In the genomic region with DNA sequence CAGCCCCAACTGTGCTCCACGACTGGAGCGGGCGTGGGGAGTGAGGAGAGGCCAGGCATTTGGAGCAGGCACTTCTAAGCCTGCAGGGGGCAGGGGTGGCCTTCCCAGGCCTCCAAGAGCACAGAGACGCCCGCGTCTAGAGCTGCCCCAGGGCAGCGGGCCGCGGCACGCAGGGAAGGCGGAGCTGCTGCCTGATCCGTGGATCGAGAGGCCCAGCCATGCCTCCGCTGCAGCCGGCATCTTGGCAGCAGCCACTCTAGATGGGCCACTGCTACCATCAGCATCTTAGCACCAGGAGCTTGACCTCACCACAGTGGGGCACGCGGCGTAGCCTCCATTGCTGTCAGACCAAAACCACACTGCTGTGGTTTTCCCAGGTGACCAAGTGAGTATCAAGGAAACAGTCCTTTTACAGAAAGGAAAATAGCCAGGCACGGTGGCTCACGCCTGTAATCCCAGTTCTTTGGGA, we compare ENCODE assay signal across 1 cellular context.
TF ChIP-seq lines count a peak whose summit lies in the region.

No MANE protein-coding gene starts in this region.

TF ChIP-seq in H1, 55 proteins besides CTCF, POLR2A, EP300 and RAD21:
- peak; percentile 75; the same call in 1 of the 2 replicates for TF ChIP-seq GABPA (IDR thresholded peaks at IDR 0.05; ENCODE audit: borderline replicate concordance, insufficient read depth, low read length)
- TF ChIP-seq, protein P1, sequence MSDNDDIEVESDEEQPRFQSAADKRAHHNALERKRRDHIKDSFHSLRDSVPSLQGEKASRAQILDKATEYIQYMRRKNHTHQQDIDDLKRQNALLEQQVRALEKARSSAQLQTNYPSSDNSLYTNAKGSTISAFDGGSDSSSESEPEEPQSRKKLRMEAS (IDR thresholded peaks at IDR 0.05) = peak; percentile 58
- TF ChIP-seq SAP30 (IDR thresholded peaks at IDR 0.05; ENCODE audit: insufficient read depth, insufficient replicate concordance, low read length) = no peak
- TF ChIP-seq TBP (IDR thresholded peaks at IDR 0.05; ENCODE audit: low read depth, low read length) = peak; percentile 43; the same call in 1 of the 2 replicates
- no peak for TF ChIP-seq JUND (IDR thresholded peaks at IDR 0.05; ENCODE audit: low read length)
- peak; percentile 11 for TF ChIP-seq KDM4A (IDR thresholded peaks at IDR 0.05; ENCODE audit: low read depth, low read length, severe bottlenecking)
- TF ChIP-seq, protein P2, sequence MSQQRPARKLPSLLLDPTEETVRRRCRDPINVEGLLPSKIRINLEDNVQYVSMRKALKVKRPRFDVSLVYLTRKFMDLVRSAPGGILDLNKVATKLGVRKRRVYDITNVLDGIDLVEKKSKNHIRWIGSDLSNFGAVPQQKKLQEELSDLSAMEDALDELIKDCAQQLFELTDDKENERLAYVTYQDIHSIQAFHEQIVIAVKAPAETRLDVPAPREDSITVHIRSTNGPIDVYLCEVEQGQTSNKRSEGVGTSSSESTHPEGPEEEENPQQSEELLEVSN (IDR thresholded peaks at IDR 0.05) = peak; percentile 53; the same call in 1 of the 2 replicates
- peak; percentile 59; the same call in 1 of the 2 replicates for TF ChIP-seq EGR1 (IDR thresholded peaks at IDR 0.05; ENCODE audit: borderline replicate concordance, low read depth, low read length)
- TF ChIP-seq BCL11A (IDR thresholded peaks at IDR 0.05; ENCODE audit: low read depth in 2 of 2, low read length in 2 of 2) = no peak
- TF ChIP-seq YY1 (IDR thresholded peaks at IDR 0.05; ENCODE audit: low read depth, low read length) = peak; percentile 70; the same call in 1 of the 2 replicates
- 0 out of 2 replicates have a peak, but pooled peaks have one; percentile 38 for TF ChIP-seq TAF1 (IDR thresholded peaks at IDR 0.05; ENCODE audit: low read depth, low read length)
- peak; percentile 29; the same call in 1 of the 2 replicates for TF ChIP-seq CREB1 (IDR thresholded peaks at IDR 0.05)
- TF ChIP-seq RXRA (IDR thresholded peaks at IDR 0.05; ENCODE audit: insufficient read depth, low read depth, low read length) = no peak
- no peak for TF ChIP-seq CBX8 (IDR thresholded peaks at IDR 0.05; ENCODE audit: borderline replicate concordance, low read depth, low read length)
- no peak for TF ChIP-seq TCF12 (IDR thresholded peaks at IDR 0.05; ENCODE audit: low read depth, low read length)
- TF ChIP-seq PHF8 (conservative IDR thresholded peaks at IDR 0.05; ENCODE audit: low read depth, low read length) = no peak
TF ChIP-seq in H1: peak in this region for 9.
